26 cellular contexts compared by ENCODE assay signal in genomic region chr4:2367626-2368025, GRCh38. TPM values are rescaled to one million over a fixed set of nuclear protein-coding genes. Genes with fewer than 3 reads are reported as not detected.
DNase-seq lines count a peak whose midpoint lies in the region; ATAC-seq, FAIRE-seq and TF ChIP-seq lines count a peak whose summit lies in the region.
"Had no signal": no experiment of that assay in that cellular context is flagged by ENCODE, and none has a peak within 500 bp of the region (broad histone marks: within the 10 kb centered on the region; RNA-seq: fewer than 3 reads in every experiment).

No MANE protein-coding gene starts in this region.

- H3K9me3 Mint-ChIP-seq in chondrocyte (ENCODE audit: low read depth), result peaks cover 7% of the 10 kb centered on the region

- peaks cover 4% of the 10 kb centered on the region for H3K4me1 ChIP-seq in osteoblast (ENCODE audit: insufficient read depth, low read length)
- H3K4me1 ChIP-seq: SJSA1 had no signal

- H3K36me3 ChIP-seq in osteoblast (ENCODE audit: insufficient read depth, low read length), result no peaks in the 10 kb centered on the region
- H3K36me3 ChIP-seq: Peyer's patch, SJSA1 had no signal

- H3K27me3 ChIP-seq in osteoblast (ENCODE audit: insufficient read depth, low read length), result peaks cover 7% of the 10 kb centered on the region
- H3K27me3 ChIP-seq: BLaER1 treated with 17β-estradiol and CSF1 and Interleukin-3, amounts not matched to agents 10 nM and 100 nM; Peyer's patch; SJSA1 had no signal

- H3K4me2 ChIP-seq in osteoblast (ENCODE audit: insufficient read depth, low read length), result no peak overlapping the region
- H3K4me2 ChIP-seq: BLaER1 treated with 17β-estradiol and CSF1 and Interleukin-3, amounts not matched to agents 10 nM and 100 nM; KMS-11 had no signal

- H2AFZ ChIP-seq in osteoblast (ENCODE audit: low read length), result no peak overlapping the region
- H2AFZ ChIP-seq: GM23248 had no signal

- no peak overlapping the region for H3K4me3 ChIP-seq in osteoblast (ENCODE audit: insufficient read depth, low read length)
- H3K4me3 ChIP-seq: BLaER1 treated with 17β-estradiol and CSF1 and Interleukin-3, amounts not matched to agents 10 nM and 100 nM; GM23248; Peyer's patch; SJSA1 had no signal

- H3K36me3 Mint-ChIP-seq in chondrocyte (ENCODE audit: low read depth), result peaks cover 1% of the 10 kb centered on the region

- H3K27ac ChIP-seq in osteoblast (ENCODE audit: low read depth, low read length), result no peak overlapping the region
- H3K27ac ChIP-seq: 22Rv1; BLaER1 treated with 17β-estradiol and CSF1 and Interleukin-3, amounts not matched to agents 10 nM and 100 nM; GM23248; HL-60; KMS-11; Peyer's patch; SJSA1 had no signal

- H3K27ac Mint-ChIP-seq in chondrocyte (ENCODE audit: unreplicated experiment), result no peak overlapping the region
- H3K27ac Mint-ChIP-seq: H9 had no signal

- H4K20me1 ChIP-seq in osteoblast (ENCODE audit: insufficient read depth, low read length), result no peaks in the 10 kb centered on the region

- H3K79me2 ChIP-seq in osteoblast (ENCODE audit: insufficient read depth, low read length), result no peaks in the 10 kb centered on the region

- FAIRE-seq in RCC 7860 (lab: Jason Lieb, UNC), result no peak
- FAIRE-seq: GM12891 had no signal

- no peak for TF ChIP-seq CTCF in chondrocyte (IDR thresholded peaks at IDR 0.05)
- TF ChIP-seq CTCF in osteoblast (IDR thresholded peaks at IDR 0.05; ENCODE audit: extremely low read depth, low read depth, low read length), result no peak

- H3K4me1 Mint-ChIP-seq in chondrocyte (ENCODE audit: low read depth), result no peaks in the 10 kb centered on the region

- no peak for ATAC-seq in HG03565 (IDR thresholded peaks at IDR 0.05; ENCODE audit: unreplicated experiment)
- ATAC-seq: Right ventricle myocardium inferior had no signal

- peaks cover 5% of the 10 kb centered on the region for H3K9me3 ChIP-seq in osteoblast (ENCODE audit: low read depth, low read length)
- H3K9me3 ChIP-seq: Peyer's patch, SJSA1 had no signal

- DNase-seq in activated effector memory CD4-positive, alpha-beta T cell treated with anti-CD3 and anti-CD28 coated beads, Interleukin-2, amount 50 U/mL, for 16 hours, result peak; percentile 55
- no peak for DNase-seq in activated effector memory CD4-positive, alpha-beta T cell treated with Interleukin-2 at 50 U/mL for 16 hours
- DNase-seq in chondrocyte (ENCODE audit: low spot score) (peak; percentile 48), osteoblast (ENCODE audit: insufficient read length, low spot score, missing footprints) (peak; percentile 49), G401 (ENCODE audit: low spot score) (no peak), cortex of kidney (lab: John Stamatoyannopoulos, UW) (no peak), RCC 7860 (ENCODE audit: low spot score) (no peak)
- DNase-seq: CD4-positive, alpha-beta memory T cell; DND-41; GM23248; H9; NCI-H1694; NCI-H2081; NCI-H2171 treated with DMSO at 0.1 percent for 48 hours; NCI-H524 treated with DMSO at 0.1 percent for 48 hours; NCI-H82 had no signal

- in situ Hi-C loops in G401 (cut with HindIII; ENCODE audit: low sequenced_read_pairs), result loop anchor here (10.0 kb wide), 1 partner anchor 63 kb away; no protein-coding TSS in a partner anchor

- H3K27me3 Mint-ChIP-seq in chondrocyte (ENCODE audit: low read depth), result peaks cover 18% of the 10 kb centered on the region
- H3K27me3 Mint-ChIP-seq: CD4-positive, alpha-beta memory T cell had no signal

- H3K4me3 Mint-ChIP-seq in chondrocyte (ENCODE audit: unreplicated experiment), result no peak overlapping the region
- H3K4me3 Mint-ChIP-seq: CD4-positive, alpha-beta memory T cell; H9 had no signal

RNA-seq across cellular contexts. Expression of gene ZFYVE28, which starts 50.8 kb away (rescaled TPM):
- total RNA-seq in chondrocyte (1.3 to 3.3 TPM (median 2.8 TPM) in 3 replicates), osteoblast (9.7 and 10.5 TPM in 2 replicates)
- total RNA-seq in G401 (2014; rRNA removed; shearing (Covaris generic)), result 9.4 and 11.4 TPM in 2 replicates

RNA-seq across cellular contexts. Expression of gene CFAP99, which starts 51.1 kb away (rescaled TPM):
- total RNA-seq in chondrocyte (not detected in 3 replicates), osteoblast (under 0.01 TPM in 2 replicates)
- total RNA-seq in G401 (2014; rRNA removed; shearing (Covaris generic)), result 1.5 TPM in 1 of 2 replicates, not detected in the other
- total RNA-seq: GM23248, HT-29, Right ventricle myocardium inferior, SJSA1 had no signal

Comparison
In these comparisons a context has a peak if more than half of its experiments do, and no peak if none do; other contexts are left out.
1. DNase-seq: peak in activated effector memory CD4-positive, alpha-beta T cell treated with anti-CD3 and anti-CD28 coated beads, Interleukin-2, amount 50 U/mL, for 16 hours (single experiment), chondrocyte (single experiment) and osteoblast (single experiment); none in activated effector memory CD4-positive, alpha-beta T cell treated with Interleukin-2 at 50 U/mL for 16 hours (single experiment), G401 (single experiment), cortex of kidney (single experiment) and RCC 7860 (single experiment).